1 cellular context compared by ENCODE assay signal in the genomic region with DNA sequence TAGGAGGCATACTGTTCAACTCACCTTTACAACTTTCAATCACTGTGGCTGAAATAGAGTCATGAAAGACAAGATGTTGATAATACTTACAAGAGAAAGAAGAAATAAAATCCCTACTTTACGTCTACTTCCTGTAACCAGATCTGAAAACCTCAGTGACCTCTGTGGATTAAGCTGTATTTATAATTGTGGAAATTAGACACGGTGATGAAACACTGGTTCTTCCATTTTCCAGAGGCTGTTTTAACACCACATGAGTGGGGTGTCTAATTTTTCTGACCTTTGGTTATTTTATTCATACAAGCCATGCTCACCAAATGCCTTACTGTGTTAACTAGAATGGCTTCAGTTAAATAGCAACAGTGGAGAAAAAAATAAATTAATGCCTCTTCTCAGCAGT.
TF ChIP-seq lines count a peak whose summit lies in the region.

No MANE protein-coding gene starts in this region.

TF ChIP-seq in H1, 55 proteins besides CTCF, POLR2A, EP300 and RAD21:
- TF ChIP-seq BCL11A (IDR thresholded peaks at IDR 0.05; ENCODE audit: low read depth in 2 of 2, low read length in 2 of 2) (no peak), YY1 (IDR thresholded peaks at IDR 0.05; ENCODE audit: low read depth, low read length) (no peak), EGR1 (IDR thresholded peaks at IDR 0.05; ENCODE audit: borderline replicate concordance, low read depth, low read length) (no peak), SP2 (IDR thresholded peaks at IDR 0.05; ENCODE audit: low read length) (no peak), GTF2F1 (IDR thresholded peaks at IDR 0.05; ENCODE audit: borderline replicate concordance, low read depth, low read length) (no peak), SUZ12 (IDR thresholded peaks at IDR 0.05; ENCODE audit: low read length) (no peak)
- TF ChIP-seq, protein P1, sequence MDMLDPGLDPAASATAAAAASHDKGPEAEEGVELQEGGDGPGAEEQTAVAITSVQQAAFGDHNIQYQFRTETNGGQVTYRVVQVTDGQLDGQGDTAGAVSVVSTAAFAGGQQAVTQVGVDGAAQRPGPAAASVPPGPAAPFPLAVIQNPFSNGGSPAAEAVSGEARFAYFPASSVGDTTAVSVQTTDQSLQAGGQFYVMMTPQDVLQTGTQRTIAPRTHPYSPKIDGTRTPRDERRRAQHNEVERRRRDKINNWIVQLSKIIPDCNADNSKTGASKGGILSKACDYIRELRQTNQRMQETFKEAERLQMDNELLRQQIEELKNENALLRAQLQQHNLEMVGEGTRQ (IDR thresholded peaks at IDR 0.05; ENCODE audit: low read length), result no peak
TF ChIP-seq in H1: peak in this region for 0.
